Comparison of ENCODE assay signal across 11 cellular contexts in the genomic region with DNA sequence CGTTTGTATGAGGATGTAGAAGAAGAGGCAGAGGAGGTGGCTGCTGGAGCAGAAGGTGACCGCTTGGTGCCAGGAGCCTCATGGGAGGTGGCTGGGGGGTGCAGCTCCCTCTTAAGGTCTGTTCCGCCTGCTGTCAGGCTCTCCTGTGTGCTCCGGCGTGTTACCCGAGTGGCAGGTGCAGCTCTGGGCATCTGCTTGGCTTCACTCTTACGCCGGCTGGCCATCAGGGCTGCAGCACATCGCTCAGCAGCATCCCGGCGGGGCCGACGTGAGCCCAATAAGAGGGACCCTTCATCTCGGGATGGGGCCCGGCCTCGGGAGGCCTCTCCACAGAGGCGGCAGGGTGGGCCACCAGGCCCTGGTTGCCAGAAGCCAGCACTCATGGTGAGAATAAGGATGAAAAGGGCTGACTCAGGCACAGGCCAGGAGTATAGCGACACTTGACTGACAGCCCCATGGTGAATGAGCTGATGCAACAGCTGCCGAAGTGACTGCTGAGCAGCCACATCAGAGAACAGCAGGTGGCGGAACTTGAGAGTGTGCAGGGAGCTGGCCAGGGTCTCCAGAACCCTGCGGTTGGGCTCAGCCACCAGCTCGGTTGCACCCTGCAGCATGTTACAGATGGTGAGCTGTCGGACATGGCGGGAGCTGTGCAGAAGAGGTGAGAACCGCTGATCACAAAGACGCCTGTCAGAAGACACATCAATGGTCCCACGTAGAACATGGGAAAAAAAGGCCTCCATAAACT. TPM values are rescaled to one million over a fixed set of nuclear protein-coding genes. Genes with fewer than 3 reads are reported as not detected.
DNase-seq lines count a peak whose midpoint lies in the region; ATAC-seq lines count a peak whose summit lies in the region.
"Had no signal": no experiment of that assay in that cellular context is flagged by ENCODE, and none has a peak within 500 bp of the region (broad histone marks: within the 10 kb centered on the region; RNA-seq: fewer than 3 reads in every experiment).

No MANE protein-coding gene starts in this region.

- H2AFZ ChIP-seq in neuronal stem cell (ENCODE audit: low read length) = no peak overlapping the region

- H2BK5ac ChIP-seq in neuronal stem cell (ENCODE audit: low read length) = peak overlapping the region; percentile 45

- H3K9ac ChIP-seq in neuronal stem cell (ENCODE audit: low read depth, low read length, poor library complexity) = no peak overlapping the region

- peaks cover 10 to 30% of the 10 kb centered on the region in 2 donors for H3K36me3 Mint-ChIP-seq in activated T-cell treated with anti-CD3 and anti-CD28 coated beads, Interleukin-2, amount 50 U/mL, for 72 hours (ENCODE audit: insufficient read depth in 2 of 2)

- H2BK12ac ChIP-seq in neuronal stem cell (ENCODE audit: low read length) = no peak overlapping the region

- H3K9me3 ChIP-seq in neuronal stem cell (replicated peaks in 1 of 2; ENCODE audit: control insufficient read depth in 2 of 2, insufficient read depth in 1 of 2, low read depth in 1 of 2, low read length in 2 of 2) = no peaks in the 10 kb centered on the region

- peaks cover 6% of the 10 kb centered on the region for H3K79me1 ChIP-seq in neuronal stem cell (ENCODE audit: low read depth, low read length)

- ATAC-seq in activated T-cell treated with anti-CD3 and anti-CD28 coated beads, Interleukin-2, amount 50 U/mL, for 72 hours (replicated peaks in 1 of 2) = peak; percentile 87 to 94

- peaks cover 28 to 91% of the 10 kb centered on the region in 2 donors for H3K36me3 ChIP-seq in neuronal stem cell (replicated peaks in 1 of 2; ENCODE audit: control insufficient read depth in 2 of 2, insufficient read depth in 2 of 2, low read length in 2 of 2)

- peak overlapping the region; percentile 73 for H3K27ac Mint-ChIP-seq in activated T-cell treated with anti-CD3 and anti-CD28 coated beads, Interleukin-2, amount 50 U/mL, for 72 hours

- peak overlapping the region; percentile 12 for H3K14ac ChIP-seq in neuronal stem cell (ENCODE audit: low read length)

- H3K18ac ChIP-seq in neuronal stem cell (ENCODE audit: low read length) = no peak overlapping the region

- H4K8ac ChIP-seq in neuronal stem cell (ENCODE audit: low read depth, low read length) = no peak overlapping the region

- H3K9me3 Mint-ChIP-seq in activated T-cell treated with anti-CD3 and anti-CD28 coated beads, Interleukin-2, amount 50 U/mL, for 72 hours = no peaks in the 10 kb centered on the region

- no peak overlapping the region for H2BK15ac ChIP-seq in neuronal stem cell (ENCODE audit: low read length)

- no peaks in the 10 kb centered on the region for H3K27me3 Mint-ChIP-seq in activated T-cell treated with anti-CD3 and anti-CD28 coated beads, Interleukin-2, amount 50 U/mL, for 72 hours (ENCODE audit: low read depth)

- no peak overlapping the region for H3K4me2 ChIP-seq in neuronal stem cell (ENCODE audit: insufficient read depth, low read length, poor library complexity, severe bottlenecking)

- no CpG with 5 or more reads among the region's 27 CpGs for WGBS in neuronal stem cell (ENCODE audit: extremely low coverage in 2 of 2, insufficient read length in 2 of 2, insufficient replicate concordance in 1 of 2), 2 donors

- H2BK120ac ChIP-seq in neuronal stem cell (ENCODE audit: low read depth, low read length) = no peak overlapping the region

- peak overlapping the region; percentile 13 for H4K91ac ChIP-seq in neuronal stem cell (ENCODE audit: low read depth, low read length, poor library complexity)

- DNase-seq in DMS79 treated with DMSO at 0.1 percent for 48 hours (lab: John Stamatoyannopoulos, UW) (peak; percentile 84), NCI-H2171 treated with DMSO at 0.1 percent for 48 hours (lab: John Stamatoyannopoulos, UW) (peak; percentile 95), neuronal stem cell (ENCODE audit: low spot score) (no peak), HuH-7 (ENCODE audit: low spot score) (no peak), medulla oblongata (ENCODE audit: extremely low spot score) (no peak), GF-D8 (lab: John Stamatoyannopoulos, UW) (no peak)
- peak; percentile 72 to 81 for DNase-seq in activated T-cell treated with anti-CD3 and anti-CD28 coated beads, Interleukin-2, amount 50 U/mL, for 72 hours
- DNase-seq in activated effector memory CD4-positive, alpha-beta T cell treated with anti-CD3 and anti-CD28 coated beads, Interleukin-2, amount 50 U/mL, for 16 hours = no peak
- DNase-seq: midbrain, NCI-H1436 had no signal

- peaks cover 46% of the 10 kb centered on the region for H3K4me1 Mint-ChIP-seq in activated T-cell treated with anti-CD3 and anti-CD28 coated beads, Interleukin-2, amount 50 U/mL, for 72 hours (ENCODE audit: low read depth)

- H3K23ac ChIP-seq in neuronal stem cell (ENCODE audit: low read depth, low read length, poor library complexity) = peak overlapping the region; percentile 87

- H3K27me3 ChIP-seq in neuronal stem cell (ENCODE audit: control insufficient read depth in 3 of 3, insufficient read depth in 3 of 3, low read depth in 1 of 3, low read length in 3 of 3) = no peaks in the 10 kb centered on the region

- peaks cover 0 to 3% of the 10 kb centered on the region in 2 donors for H3K4me1 ChIP-seq in neuronal stem cell (ENCODE audit: control insufficient read depth in 2 of 2, insufficient read depth in 1 of 2, low read depth in 1 of 2, low read length in 2 of 2)

- peak overlapping the region; percentile 13 to 52 for H3K4me3 Mint-ChIP-seq in activated T-cell treated with anti-CD3 and anti-CD28 coated beads, Interleukin-2, amount 50 U/mL, for 72 hours

- H3K4me3 ChIP-seq in neuronal stem cell (ENCODE audit: low read length in 2 of 2) = no peak overlapping the region

- no peak overlapping the region for H2AK5ac ChIP-seq in neuronal stem cell (ENCODE audit: low read depth, low read length)

- H3K27ac ChIP-seq in neuronal stem cell (replicated peaks; ENCODE audit: low read length) = no peak overlapping the region
- H3K27ac ChIP-seq: VCaP had no signal

- no peak overlapping the region for H3K4ac ChIP-seq in neuronal stem cell (ENCODE audit: low read length)

RNA-seq across cellular contexts. Expression of a gene that starts 17.5 kb away (rescaled TPM):
- total RNA-seq in activated T-cell treated with anti-CD3 and anti-CD28 coated beads, Interleukin-2, amount 50 U/mL, for 72 hours = 10 to 100 TPM; 47.7 to 53.4 TPM
- 39.1 TPM for polyA plus RNA-seq in neuronal stem cell (2013, experiment 1 of 2)
- polyA plus RNA-seq in neuronal stem cell (2013, experiment 2 of 2) = 39.3 TPM

RNA-seq across cellular contexts. Expression of a gene that starts 17.6 kb away (rescaled TPM):
- total RNA-seq in activated T-cell treated with anti-CD3 and anti-CD28 coated beads, Interleukin-2, amount 50 U/mL, for 72 hours = 100 to 1,000 TPM; 287 to 303 TPM
- 600 TPM for polyA plus RNA-seq in neuronal stem cell (2013, experiment 1 of 2)
- polyA plus RNA-seq in neuronal stem cell (2013, experiment 2 of 2) = 598 TPM

RNA-seq across cellular contexts. Expression of a gene that starts 38.3 kb away (rescaled TPM):
- total RNA-seq in activated T-cell treated with anti-CD3 and anti-CD28 coated beads, Interleukin-2, amount 50 U/mL, for 72 hours = 10 to 100 TPM; 33.1 to 34.9 TPM
- 16.4 TPM for polyA plus RNA-seq in neuronal stem cell (2013, experiment 1 of 2)
- polyA plus RNA-seq in neuronal stem cell (2013, experiment 2 of 2) = 16.6 TPM

RNA-seq across cellular contexts. Expression of a gene that starts 54.7 kb away (rescaled TPM):
- total RNA-seq in activated T-cell treated with anti-CD3 and anti-CD28 coated beads, Interleukin-2, amount 50 U/mL, for 72 hours = 10 to 100 TPM; 42.4 to 42.9 TPM
- polyA plus RNA-seq in neuronal stem cell (2013, experiment 1 of 2) = 11.7 TPM
- polyA plus RNA-seq in neuronal stem cell (2013, experiment 2 of 2) = 12.8 TPM

Comparison
In these comparisons a context has a peak if more than half of its experiments do, and no peak if none do; other contexts are left out.
1. DNase-seq: peak in DMS79 treated with DMSO at 0.1 percent for 48 hours (single experiment), NCI-H2171 treated with DMSO at 0.1 percent for 48 hours (single experiment) and activated T-cell treated with anti-CD3 and anti-CD28 coated beads, Interleukin-2, amount 50 U/mL, for 72 hours (2 of 2); none in neuronal stem cell (single experiment), activated effector memory CD4-positive, alpha-beta T cell treated with anti-CD3 and anti-CD28 coated beads, Interleukin-2, amount 50 U/mL, for 16 hours (single experiment), HuH-7 (single experiment), medulla oblongata (single experiment) and GF-D8 (single experiment).